In genomic region chr4:108890491-108890890, GRCh38 we compare ENCODE assay signal across 19 cellular contexts.
DNase-seq lines count a peak whose midpoint lies in the region; ATAC-seq, FAIRE-seq and TF ChIP-seq lines count a peak whose summit lies in the region.
"Had no signal": no experiment of that assay in that cellular context is flagged by ENCODE, and none has a peak within 500 bp of the region (broad histone marks: within the 10 kb centered on the region; RNA-seq: fewer than 3 reads in every experiment).

No MANE protein-coding gene starts in this region.

- no peak overlapping the region for H3K4me2 ChIP-seq in astrocyte (ENCODE audit: low read length)
- no peak overlapping the region for H3K4me2 ChIP-seq in mesenchymal stem cell (ENCODE audit: low read length, poor library complexity, severe bottlenecking)
- no peak overlapping the region for H3K4me2 ChIP-seq in trophoblast cell (ENCODE audit: low read length)

- no peak overlapping the region for H3K4me3 Mint-ChIP-seq in astrocyte (ENCODE audit: unreplicated experiment)
- H3K4me3 Mint-ChIP-seq: HFFc6, IgD-negative memory B cell had no signal

- no peak for TF ChIP-seq EP300 in gastroesophageal sphincter (IDR thresholded peaks at IDR 0.05)

- H3K4me1 Mint-ChIP-seq in astrocyte (ENCODE audit: low read depth, unreplicated experiment) = peaks cover 47% of the 10 kb centered on the region
- H3K4me1 Mint-ChIP-seq: IgD-negative memory B cell had no signal

- 13% methylated on average over 2 of the region's 2 CpGs for WGBS in mesenchymal stem cell
- no CpG with 5 or more reads among the region's 2 CpGs for WGBS in trophoblast cell (ENCODE audit: extremely low coverage, insufficient coverage, insufficient read length)
- WGBS in gastroesophageal sphincter (ENCODE audit: low coverage in 1 of 2), 2 donors = 32 to 43% methylated on average over 2 of the region's 2 CpGs

- H3K23ac ChIP-seq in mesenchymal stem cell (ENCODE audit: low read length in 2 of 2) (no peak overlapping the region), trophoblast cell (ENCODE audit: low read length) (no peak overlapping the region)

- H3K79me2 ChIP-seq in astrocyte (ENCODE audit: insufficient read depth, low read length) (no peaks in the 10 kb centered on the region), trophoblast cell (ENCODE audit: control insufficient read depth, insufficient read depth, low read length, poor library complexity) (no peaks in the 10 kb centered on the region)

- ATAC-seq in HG02678 (IDR thresholded peaks at IDR 0.05; ENCODE audit: unreplicated experiment) = no peak
- ATAC-seq in gastroesophageal sphincter = no peak
- ATAC-seq in gastrocnemius medialis = no peak
- ATAC-seq: Panc1 had no signal

- no peaks in the 10 kb centered on the region for H3K79me1 ChIP-seq in mesenchymal stem cell (replicated peaks; ENCODE audit: low read length, poor library complexity, severe bottlenecking)
- H3K79me1 ChIP-seq in trophoblast cell (ENCODE audit: low read length) = peaks cover 2% of the 10 kb centered on the region

- H3K9me3 ChIP-seq in astrocyte (ENCODE audit: insufficient read depth, low read depth, low read length) = no peaks in the 10 kb centered on the region
- H3K9me3 ChIP-seq in mesenchymal stem cell (ENCODE audit: control insufficient read depth, low read length) = no peaks in the 10 kb centered on the region
- no peaks in the 10 kb centered on the region for H3K9me3 ChIP-seq in trophoblast cell (ENCODE audit: insufficient read depth, low read depth, low read length)
- no peaks in the 10 kb centered on the region for H3K9me3 ChIP-seq in gastroesophageal sphincter
- H3K9me3 ChIP-seq in gastrocnemius medialis = no peaks in the 10 kb centered on the region

- H3K36me3 ChIP-seq in astrocyte (ENCODE audit: insufficient read depth, low read length) (no peaks in the 10 kb centered on the region), mesenchymal stem cell (ENCODE audit: control insufficient read depth in 1 of 2, insufficient read depth in 2 of 2, low read depth in 1 of 2, low read length in 2 of 2) (no peaks in the 10 kb centered on the region), trophoblast cell (ENCODE audit: control insufficient read depth in 1 of 2, insufficient read depth in 2 of 2, low read length in 2 of 2) (no peaks in the 10 kb centered on the region), gastroesophageal sphincter (no peaks in the 10 kb centered on the region), gastrocnemius medialis (no peaks in the 10 kb centered on the region)

- peak overlapping the region; percentile 52 for H2BK15ac ChIP-seq in mesenchymal stem cell (ENCODE audit: low read depth, poor library complexity, severe bottlenecking)

- intact Hi-C loops in gastrocnemius medialis (cut with DNase I; ENCODE audit: low total_unique reads) = no loop called here

- H3K27ac Mint-ChIP-seq in astrocyte (ENCODE audit: unreplicated experiment) = peak overlapping the region; percentile 9
- H3K27ac Mint-ChIP-seq: HFFc6, IgD-negative memory B cell had no signal

- H3K27ac ChIP-seq in astrocyte (ENCODE audit: low read depth, low read length) (no peak overlapping the region), mesenchymal stem cell (ENCODE audit: low read length, poor library complexity, severe bottlenecking) (no peak overlapping the region), trophoblast cell (ENCODE audit: low read depth, low read length) (no peak overlapping the region), gastroesophageal sphincter (no peak overlapping the region), gastrocnemius medialis (no peak overlapping the region)
- H3K27ac ChIP-seq: C4-2B, SK-N-MC had no signal

- H2AK5ac ChIP-seq in mesenchymal stem cell (ENCODE audit: low read length, severe bottlenecking) (no peak overlapping the region), trophoblast cell (ENCODE audit: low read length) (no peak overlapping the region)

- peak overlapping the region; percentile 7 to 98 for H2BK12ac ChIP-seq in mesenchymal stem cell (ENCODE audit: low read length in 2 of 2)
- peak overlapping the region; percentile 36 for H2BK12ac ChIP-seq in trophoblast cell (ENCODE audit: low read length)

- peak overlapping the region; percentile 97 for H4K91ac ChIP-seq in mesenchymal stem cell (ENCODE audit: low read length)
- no peak overlapping the region for H4K91ac ChIP-seq in trophoblast cell (ENCODE audit: low read depth, low read length)

- TF ChIP-seq CTCF in astrocyte (IDR thresholded peaks at IDR 0.05; ENCODE audit: insufficient read depth, low read depth, low read length) (no peak), gastroesophageal sphincter (IDR thresholded peaks at IDR 0.05) (no peak), gastrocnemius medialis (IDR thresholded peaks at IDR 0.05 in 4 of 5, conservative IDR thresholded peaks at IDR 0.05 in 1 of 5) (no peak)

- H3K4me3 ChIP-seq in astrocyte (ENCODE audit: insufficient read depth, low read depth, low read length) (no peak overlapping the region), mesenchymal stem cell (ENCODE audit: insufficient read depth in 1 of 2, low read depth in 1 of 2, low read length in 2 of 2) (no peak overlapping the region), trophoblast cell (ENCODE audit: low read depth, low read length) (no peak overlapping the region), gastroesophageal sphincter (no peak overlapping the region), gastrocnemius medialis (no peak overlapping the region)
- H3K4me3 ChIP-seq: SK-N-MC had no signal

- in situ Hi-C loops in KBM-7 (cut with MboI; ENCODE audit: low pct_unique_long_range_greater_than_20kb, low sequenced_read_pairs) = no loop called here
- in situ Hi-C loops in gastrocnemius medialis (cut with MboI; ENCODE audit: low sequenced_read_pairs in 4 of 4) = no loop called here

- no peak overlapping the region for H2AFZ ChIP-seq in astrocyte (ENCODE audit: low read depth, low read length)
- H2AFZ ChIP-seq in mesenchymal stem cell (ENCODE audit: low read depth, low read length) = no peak overlapping the region
- no peak overlapping the region for H2AFZ ChIP-seq in trophoblast cell (ENCODE audit: insufficient read depth, low read length, poor library complexity)

- H2BK5ac ChIP-seq in mesenchymal stem cell (ENCODE audit: low read depth, low read length, poor library complexity, severe bottlenecking) (no peak overlapping the region), trophoblast cell (ENCODE audit: low read depth, low read length, poor library complexity) (no peak overlapping the region)

- H3K9ac ChIP-seq in astrocyte (ENCODE audit: low read length) (no peak overlapping the region), mesenchymal stem cell (ENCODE audit: low read length) (no peak overlapping the region), trophoblast cell (ENCODE audit: low read length) (no peak overlapping the region)

- H3K4ac ChIP-seq in mesenchymal stem cell (ENCODE audit: low read depth in 1 of 2, low read length in 2 of 2) (peak overlapping the region in 1 of 2 experiments; percentile 87), trophoblast cell (ENCODE audit: low read depth, low read length) (no peak overlapping the region)

- peak overlapping the region; percentile 100 for H4K8ac ChIP-seq in mesenchymal stem cell (ENCODE audit: low read length)
- no peak overlapping the region for H4K8ac ChIP-seq in trophoblast cell (ENCODE audit: low read depth, low read length)

- FAIRE-seq in astrocyte (lab: Jason Lieb, UNC) = no peak
- FAIRE-seq: H54 had no signal

- no peaks in the 10 kb centered on the region for H3K9me3 Mint-ChIP-seq in astrocyte (ENCODE audit: unreplicated experiment)
- H3K9me3 Mint-ChIP-seq: HFFc6, IgD-negative memory B cell had no signal

- no peak overlapping the region for H3K14ac ChIP-seq in mesenchymal stem cell (ENCODE audit: low read length in 2 of 2)
- H3K14ac ChIP-seq in trophoblast cell (ENCODE audit: low read length) = no peak overlapping the region

- TF ChIP-seq POLR2A in gastroesophageal sphincter (IDR thresholded peaks at IDR 0.05) = no peak
- no peak for TF ChIP-seq POLR2A in gastrocnemius medialis (IDR thresholded peaks at IDR 0.05)

- no peak overlapping the region for H4K12ac ChIP-seq in trophoblast cell (ENCODE audit: low read depth, low read length)

- H3K4me1 ChIP-seq in astrocyte (ENCODE audit: insufficient read depth, low read length) (peaks cover 18% of the 10 kb centered on the region), mesenchymal stem cell (ENCODE audit: control insufficient read depth, insufficient read depth, low read depth, low read length) (no peaks in the 10 kb centered on the region), trophoblast cell (ENCODE audit: control insufficient read depth in 1 of 2, insufficient read depth in 2 of 2, low read length in 2 of 2) (peaks cover 0 to 3% of the 10 kb centered on the region in 2 experiments), gastroesophageal sphincter (no peaks in the 10 kb centered on the region), gastrocnemius medialis (no peaks in the 10 kb centered on the region)

- peak; percentile 55 for DNase-seq in KBM-7
- DNase-seq in astrocyte (ENCODE audit: low read depth) = no peak
- DNase-seq in mesenchymal stem cell = peak; percentile 45
- no peak for DNase-seq in trophoblast cell
- no peak for DNase-seq in COR-L47 (lab: John Stamatoyannopoulos, UW)
- no peak for DNase-seq in gastrocnemius medialis
- DNase-seq: HFFc6, NCI-H1436 treated with DMSO at 0.1 percent for 48 hours, NCI-H2029 treated with DMSO at 0.1 percent for 48 hours, NCI-H2171 treated with DMSO at 0.1 percent for 48 hours, NCI-H510A, NCI-H82 had no signal

- H3K27me3 ChIP-seq in astrocyte (ENCODE audit: insufficient read depth, low read length) (no peaks in the 10 kb centered on the region), mesenchymal stem cell (ENCODE audit: control insufficient read depth in 1 of 2, insufficient read depth in 1 of 2, low read length in 2 of 2) (no peaks in the 10 kb centered on the region), trophoblast cell (ENCODE audit: insufficient read depth, low read length) (no peaks in the 10 kb centered on the region), gastroesophageal sphincter (no peaks in the 10 kb centered on the region), gastrocnemius medialis (no peaks in the 10 kb centered on the region)

- H4K20me1 ChIP-seq in astrocyte (ENCODE audit: insufficient read depth, low read length) = no peaks in the 10 kb centered on the region

- H3K36me3 Mint-ChIP-seq in astrocyte (ENCODE audit: low read depth, unreplicated experiment) = no peaks in the 10 kb centered on the region
- H3K36me3 Mint-ChIP-seq: IgD-negative memory B cell had no signal

- H2BK120ac ChIP-seq in mesenchymal stem cell (ENCODE audit: low read depth, low read length) (peak overlapping the region; percentile 49), trophoblast cell (ENCODE audit: insufficient read depth, low read length, poor library complexity) (no peak overlapping the region)

- peak overlapping the region in 1 of 2 experiments; percentile 94 for H3K18ac ChIP-seq in mesenchymal stem cell (ENCODE audit: low read depth in 1 of 2, low read length in 2 of 2)
- no peak overlapping the region for H3K18ac ChIP-seq in trophoblast cell (ENCODE audit: low read length)

- no peaks in the 10 kb centered on the region for H3K27me3 Mint-ChIP-seq in astrocyte (ENCODE audit: low read depth, unreplicated experiment)

Comparison
In these comparisons a context has a peak if more than half of its experiments do, and no peak if none do; other contexts are left out.
1. DNase-seq: peak in KBM-7 (single experiment) and mesenchymal stem cell (single experiment); none in astrocyte (single experiment), trophoblast cell (0 of 2), COR-L47 (single experiment) and gastrocnemius medialis (0 of 2).